Comparison of ENCODE assay signal across 28 cellular contexts in the genomic region with DNA sequence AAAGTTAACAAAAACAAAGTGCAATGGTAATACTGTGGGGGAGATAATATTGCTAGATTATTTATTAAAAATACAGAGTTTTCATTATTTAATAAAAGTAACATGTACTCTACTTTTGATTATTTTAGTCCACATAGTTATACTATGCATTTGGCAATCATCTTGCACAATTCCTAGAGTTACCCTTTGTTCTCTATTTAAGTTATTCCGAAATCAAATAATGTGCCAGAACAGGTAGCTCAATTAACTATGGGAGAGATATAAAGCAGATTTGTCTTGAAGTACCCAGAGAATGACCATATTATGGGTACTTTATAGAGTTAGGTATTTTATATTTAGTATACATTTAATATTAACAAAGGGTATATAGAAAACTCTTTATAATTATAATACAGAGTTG. TPM values are rescaled to one million over a fixed set of nuclear protein-coding genes. Genes with fewer than 3 reads are reported as not detected.
"Had no signal": no experiment of that assay in that cellular context is flagged by ENCODE, and none has a peak within 500 bp of the region (broad histone marks: within the 10 kb centered on the region; RNA-seq: fewer than 3 reads in every experiment).

No MANE protein-coding gene starts in this region.

- H3K36me3 ChIP-seq: ascending aorta, esophagus squamous epithelium, gastroesophageal sphincter, heart right ventricle had no signal

- H3K27me3 ChIP-seq: ascending aorta, esophagus squamous epithelium, gastroesophageal sphincter, heart right ventricle had no signal

- H3K4me1 ChIP-seq: esophagus squamous epithelium, gastroesophageal sphincter, heart right ventricle had no signal

- H3K9me3 ChIP-seq: ascending aorta, esophagus squamous epithelium, gastroesophageal sphincter, heart right ventricle had no signal

- ATAC-seq: activated naive CD4-positive, alpha-beta T cell treated with anti-CD3 and anti-CD28 coated beads, Interleukin-2, amount 50 U/mL, for 72 hours; activated T-cell treated with anti-CD3 and anti-CD28 coated beads, Interleukin-2, amount 50 U/mL, for 72 hours; effector memory CD8-positive, alpha-beta T cell; gastroesophageal sphincter; heart right ventricle had no signal

- H3K27ac ChIP-seq: ascending aorta, epithelial cell of prostate, esophagus squamous epithelium, gastroesophageal sphincter, heart right ventricle, VCaP had no signal

- FAIRE-seq: bronchial epithelial cell had no signal

- DNase-seq: activated CD4-positive, alpha-beta memory T cell treated with anti-CD3 and anti-CD28 coated beads, Interleukin-2, amount 10 ng/mL, durations not matched to agents 7 days and 5 days; activated CD4-positive, alpha-beta T cell treated with anti-CD3 and anti-CD28 coated beads for 1 hour; activated CD4-positive, alpha-beta T cell treated with anti-CD3 and anti-CD28 coated beads for 4 hours; activated CD4-positive, alpha-beta T cell treated with anti-CD3 and anti-CD28 coated beads, Interleukin-2, amount 10 ng/mL, durations not matched to agents 7 days and 5 days; activated CD4-positive, alpha-beta T cell treated with anti-CD3 and anti-CD28 coated beads, Interleukin-2, amount 50 U/mL, for 4 hours; activated CD8-positive, alpha-beta memory T cell treated with anti-CD3 and anti-CD28 coated beads, Interleukin-2, amount 50 U/mL, for 48 hours; activated gamma-delta T cell; activated naive CD4-positive, alpha-beta T cell; activated naive CD4-positive, alpha-beta T cell treated with anti-CD3 and anti-CD28 coated beads, Interleukin-2, amount 10 ng/mL, durations not matched to agents 7 days and 5 days; activated naive CD8-positive, alpha-beta T cell treated with anti-CD3 and anti-CD28 coated beads, Interleukin-2, amount 10 ng/mL, durations not matched to agents 7 days and 5 days; activated T-cell treated with anti-CD3 and anti-CD28 coated beads for 4 hours; activated T-cell treated with anti-CD3 and anti-CD28 coated beads, Interleukin-2, amount 50 U/mL, for 24 hours; activated T-cell treated with anti-CD3 and anti-CD28 coated beads, Interleukin-2, amount 50 U/mL, for 72 hours; cortex of kidney; dermis blood vessel endothelial cell; effector CD4-positive, alpha-beta T cell; effector memory CD8-positive, alpha-beta T cell; esophagus squamous epithelium; foreskin melanocyte; heart right ventricle; T-helper 2 cell had no signal

- H3K4me3 ChIP-seq: ascending aorta, esophagus squamous epithelium, gastroesophageal sphincter, heart right ventricle had no signal

RNA-seq across cellular contexts. Expression of a gene that starts 9.4 kb away (rescaled TPM):
- total RNA-seq: activated CD4-positive, alpha-beta memory T cell treated with anti-CD3 and anti-CD28 coated beads, Interleukin-2, amount 10 ng/mL, durations not matched to agents 7 days and 5 days; activated CD4-positive, alpha-beta T cell treated with anti-CD3 and anti-CD28 coated beads, Interleukin-2, amount 10 ng/mL, durations not matched to agents 7 days and 5 days; activated naive CD4-positive, alpha-beta T cell treated with anti-CD3 and anti-CD28 coated beads, Interleukin-2, amount 50 U/mL, for 72 hours; activated naive CD8-positive, alpha-beta T cell treated with anti-CD3 and anti-CD28 coated beads, Interleukin-2, amount 10 ng/mL, durations not matched to agents 7 days and 5 days; activated T-cell treated with anti-CD3 and anti-CD28 coated beads, Interleukin-2, amount 50 U/mL, for 72 hours; T-helper 1 cell treated with Interleukin-12 subunit alpha and Interleukin-12 subunit beta and Interleukin-4 antibody, amounts not matched to agents 30 ng/mL and 1 ng/mL, for 36 hours had no signal
